Comparison of ENCODE assay signal across 20 cellular contexts in genomic region chr4:3800351-3800750, GRCh38. TPM values are rescaled to one million over a fixed set of nuclear protein-coding genes. Genes with fewer than 3 reads are reported as not detected.
DNase-seq lines count a peak whose midpoint lies in the region; ATAC-seq, FAIRE-seq and TF ChIP-seq lines count a peak whose summit lies in the region.
"Had no signal": no experiment of that assay in that cellular context is flagged by ENCODE, and none has a peak within 500 bp of the region (broad histone marks: within the 10 kb centered on the region; RNA-seq: fewer than 3 reads in every experiment).

No MANE protein-coding gene starts in this region.

- H2AK5ac ChIP-seq in IMR-90 (ENCODE audit: low read depth, low read length): no peak overlapping the region

- H3K56ac ChIP-seq in IMR-90 (ENCODE audit: extremely low read depth, insufficient read depth, low read length): no peak overlapping the region

- no peaks in the 10 kb centered on the region for H3K4me1 ChIP-seq in IMR-90 (ENCODE audit: control insufficient read depth, insufficient read depth, low read length)
- peaks cover 55% of the 10 kb centered on the region for H3K4me1 ChIP-seq in HepG2 (ENCODE audit: insufficient read depth, low read length)
- no peaks in the 10 kb centered on the region for H3K4me1 ChIP-seq in aorta (ENCODE audit: control insufficient read depth in 1 of 2, insufficient read depth in 2 of 2, low read length in 2 of 2)
- H3K4me1 ChIP-seq: BE2C, HAP-1 had no signal

- DNase-seq in IMR-90: no peak
- no peak for DNase-seq in WTC11 (ENCODE audit: low spot score)
- DNase-seq in HepG2 (ENCODE audit: low spot score): no peak
- peak; percentile 23 to 28 for DNase-seq in aorta
- DNase-seq in effector CD4-positive, alpha-beta T cell: no peak
- DNase-seq: ACHN; BE2C; C1 segment of cervical spinal cord; CD4-positive, CD25-positive, alpha-beta regulatory T cell; CD8-positive, alpha-beta memory T cell; COR-L47 had no signal

- H3K9me3 Mint-ChIP-seq in WTC11: peaks cover 23% of the 10 kb centered on the region

- ATAC-seq in IMR-90 (ENCODE audit: low read depth): no peak
- ATAC-seq in WTC11: no peak
- no peak for ATAC-seq in HepG2
- ATAC-seq in aorta (ENCODE audit: low FRiP score): no peak
- no peak for ATAC-seq in HG02759 (IDR thresholded peaks at IDR 0.05; ENCODE audit: unreplicated experiment)

- H3K4me2 ChIP-seq in IMR-90 (ENCODE audit: low read depth, low read length) (no peak overlapping the region), HepG2 (ENCODE audit: low read depth, low read length) (no peak overlapping the region)

- H3K79me2 ChIP-seq in HepG2 (ENCODE audit: insufficient read depth, low read length): no peaks in the 10 kb centered on the region

- TF ChIP-seq EP300 in HepG2 (IDR thresholded peaks at IDR 0.05; ENCODE audit: low read depth in 2 of 2, low read length in 2 of 2): no peak
- no peak for TF ChIP-seq EP300 in HepG2 (CRISPR knock-in tag; IDR thresholded peaks at IDR 0.05; ENCODE audit: borderline replicate concordance)

- no peak overlapping the region for H3K4me3 Mint-ChIP-seq in WTC11
- H3K4me3 Mint-ChIP-seq: CD4-positive, CD25-positive, alpha-beta regulatory T cell; CD8-positive, alpha-beta memory T cell had no signal

- H3K14ac ChIP-seq in IMR-90 (replicated peaks; ENCODE audit: low read depth, low read length): no peak overlapping the region

- H3K27me3 ChIP-seq in IMR-90 (ENCODE audit: control insufficient read depth, insufficient read depth, low read length): peaks cover 16% of the 10 kb centered on the region; the same call in 1 of the 2 replicates
- H3K27me3 ChIP-seq in HepG2 (ENCODE audit: control insufficient read depth in 1 of 2, insufficient read depth in 2 of 2, low read length in 2 of 2): peaks cover 0 to 36% of the 10 kb centered on the region in 2 experiments; a peak in 3 of 5 replicates
- no peaks in the 10 kb centered on the region for H3K27me3 ChIP-seq in aorta (ENCODE audit: control insufficient read depth in 1 of 2, insufficient read depth in 2 of 2, low read length in 1 of 2)
- H3K27me3 ChIP-seq: BE2C had no signal

- no peak overlapping the region for H3K27ac Mint-ChIP-seq in WTC11
- H3K27ac Mint-ChIP-seq: CD4-positive, CD25-positive, alpha-beta regulatory T cell; CD8-positive, alpha-beta memory T cell; IgD-negative memory B cell had no signal

- TF ChIP-seq POLR2A in IMR-90 (IDR thresholded peaks at IDR 0.05; ENCODE audit: low read depth, low read length): no peak
- TF ChIP-seq POLR2A in HepG2 (IDR thresholded peaks at IDR 0.05; ENCODE audit: insufficient read depth in 1 of 2, low read depth in 2 of 2, low read length in 2 of 2): no peak

- WGBS in IMR-90 (ENCODE audit: extremely low coverage in 2 of 2, insufficient read length in 1 of 2), 2 experiments: 54% methylated on average over 8 of the region's 12 CpGs; no CpG with 5 or more reads in 1 of the 2 experiments
- 60% methylated on average over 10 of the region's 12 CpGs for WGBS in HepG2 (ENCODE audit: low lambda C conversion rate)
- WGBS in aorta, 2 donors: 73 to 80% methylated on average over 12 of the region's 12 CpGs

- BruUV-seq in IMR-90 (replicated peaks; lab: Mats Ljungman, UMichigan) (no TSS peak), HepG2 (replicated peaks; lab: Mats Ljungman, UMichigan) (no TSS peak)

- H2AK9ac ChIP-seq in IMR-90 (replicated peaks; ENCODE audit: low read depth, low read length, poor library complexity): no peak overlapping the region

- CTCF ChIA-PET in IMR-90 (lab: Yijun Ruan, JAX): no interaction called here
- CTCF ChIA-PET in WTC11 (lab: Charles Lee): interaction anchor here (1.0 to 6.9 kb wide), 4 partner anchors 7 to 142 kb away, joined by 3 to 49 read pairs (median 14); no protein-coding TSS in a partner anchor
- CTCF ChIA-PET in HepG2 (lab: Yijun Ruan, JAX; ENCODE audit: low intra/inter-chr PET ratio, low total read pairs): no interaction called here

- no peak overlapping the region for H3K23ac ChIP-seq in IMR-90 (ENCODE audit: low read depth, low read length)

- H4K5ac ChIP-seq in IMR-90 (ENCODE audit: low read depth, low read length): no peak overlapping the region

- H2BK120ac ChIP-seq in IMR-90 (ENCODE audit: low read depth, low read length): no peak overlapping the region

- H3K4ac ChIP-seq in IMR-90 (ENCODE audit: low read depth, low read length): no peak overlapping the region

- no peak for FAIRE-seq in HepG2 (lab: Jason Lieb, UNC)
- FAIRE-seq: A204.1, D721Med, G401.6, GM12891, GM19239 had no signal

- POLR2A ChIA-PET in IMR-90 (lab: Charles Lee; ENCODE audit: unreplicated experiment): no interaction called here
- POLR2A ChIA-PET in WTC11 (lab: Charles Lee): no interaction called here
- POLR2A ChIA-PET in HepG2 (lab: Yijun Ruan, JAX): no interaction called here

- H2BK20ac ChIP-seq in IMR-90 (ENCODE audit: low read depth, low read length): no peak overlapping the region

- H2BK15ac ChIP-seq in IMR-90 (ENCODE audit: low read depth, low read length): no peak overlapping the region

- no peak overlapping the region for H2BK5ac ChIP-seq in IMR-90 (ENCODE audit: low read depth, low read length, poor library complexity, severe bottlenecking)

- H4K20me1 ChIP-seq in IMR-90 (ENCODE audit: insufficient read depth, low read length) (no peaks in the 10 kb centered on the region), HepG2 (ENCODE audit: insufficient read depth, low read length) (no peaks in the 10 kb centered on the region)

- H3K27me3 Mint-ChIP-seq in WTC11 (ENCODE audit: low read depth): peaks cover 5% of the 10 kb centered on the region; the same call in 1 of the 2 replicates
- H3K27me3 Mint-ChIP-seq: IgD-negative memory B cell had no signal

- H3K18ac ChIP-seq in IMR-90 (ENCODE audit: low read depth, low read length): no peak overlapping the region

- dilution Hi-C loops in IMR-90 (cut with HindIII; ENCODE audit: low sequenced_read_pairs, unreplicated experiment): no loop called here

- H4K91ac ChIP-seq in IMR-90 (ENCODE audit: insufficient read depth, low read depth, low read length): no peak overlapping the region

- H3K9ac ChIP-seq in IMR-90 (ENCODE audit: low read depth, low read length) (no peak overlapping the region), HepG2 (ENCODE audit: insufficient read depth, low read depth, low read length) (no peak overlapping the region)

- TF ChIP-seq RAD21 in IMR-90 (IDR thresholded peaks at IDR 0.05; ENCODE audit: low read length) (no peak), HepG2 (CRISPR knock-in tag; IDR thresholded peaks at IDR 0.05) (no peak)

- intact Hi-C loops in IMR-90 (cut with micrococcal nuclease) (no loop called here), HepG2 (cut with micrococcal nuclease; ENCODE audit: unreplicated experiment) (no loop called here), aorta (cut with DNase I) (no loop called here)

- peak overlapping the region; percentile 23 for H2AFZ ChIP-seq in IMR-90 (replicated peaks; ENCODE audit: low read length, poor library complexity)
- no peak overlapping the region for H2AFZ ChIP-seq in HepG2 (ENCODE audit: low read length)

- no peaks in the 10 kb centered on the region for H3K9me1 ChIP-seq in IMR-90 (ENCODE audit: insufficient read depth, low read length)

- H3K9me3 ChIP-seq in IMR-90 (ENCODE audit: control insufficient read depth, insufficient read depth, low read length) (peaks cover 5% of the 10 kb centered on the region; the same call in 1 of the 2 replicates), HepG2 (ENCODE audit: low read length) (peaks cover 13% of the 10 kb centered on the region; the same call in 1 of the 2 replicates), aorta (ENCODE audit: control insufficient read depth, low read length) (peaks cover 9% of the 10 kb centered on the region)
- H3K9me3 ChIP-seq: HAP-1 had no signal

- H3K36me3 Mint-ChIP-seq in WTC11: 0 out of 2 replicates have a peak, but pooled peaks cover 4% of the 10 kb centered on the region
- H3K36me3 Mint-ChIP-seq: CD4-positive, CD25-positive, alpha-beta regulatory T cell; CD8-positive, alpha-beta memory T cell; IgD-negative memory B cell had no signal

- no peaks in the 10 kb centered on the region for H3K36me3 ChIP-seq in IMR-90 (ENCODE audit: control insufficient read depth, insufficient read depth, low read length)
- no peaks in the 10 kb centered on the region for H3K36me3 ChIP-seq in HepG2 (replicated peaks in 1 of 2; ENCODE audit: control insufficient read depth in 1 of 2, insufficient read depth in 2 of 2, low read length in 2 of 2)
- no peaks in the 10 kb centered on the region for H3K36me3 ChIP-seq in aorta (ENCODE audit: control insufficient read depth in 1 of 2, insufficient read depth in 2 of 2, low read length in 1 of 2)
- H3K36me3 ChIP-seq: BE2C, HAP-1 had no signal

- H3K27ac ChIP-seq in IMR-90 (ENCODE audit: insufficient read depth, low read length): no peak overlapping the region
- no peak overlapping the region for H3K27ac ChIP-seq in HepG2 (ENCODE audit: extremely low read length, insufficient read depth, low read length)
- no peak overlapping the region for H3K27ac ChIP-seq in aorta (ENCODE audit: low read depth in 1 of 2, low read length in 2 of 2)
- H3K27ac ChIP-seq: HL-60 had no signal

- H3K4me1 Mint-ChIP-seq in WTC11: peaks cover 29% of the 10 kb centered on the region
- H3K4me1 Mint-ChIP-seq: CD4-positive, CD25-positive, alpha-beta regulatory T cell; CD8-positive, alpha-beta memory T cell; IgD-negative memory B cell had no signal

- no peak overlapping the region for H4K8ac ChIP-seq in IMR-90 (ENCODE audit: low read depth in 2 of 2, low read length in 2 of 2)

- TF ChIP-seq CTCF in IMR-90 (conservative IDR thresholded peaks at IDR 0.05; ENCODE audit: low read depth, low read length) (no peak), WTC11 (IDR thresholded peaks at IDR 0.05) (no peak), HepG2 (CRISPR knock-in tag; IDR thresholded peaks at IDR 0.05) (no peak)

- H3K79me1 ChIP-seq in IMR-90 (ENCODE audit: low read depth in 1 of 2, low read length in 2 of 2): no peaks in the 10 kb centered on the region

- H3K4me3 ChIP-seq in IMR-90 (ENCODE audit: insufficient read depth, low read depth, low read length) (no peak overlapping the region), HepG2 (replicated peaks in 1 of 3; ENCODE audit: insufficient read depth in 1 of 3, low read depth in 2 of 3, low read length in 3 of 3) (no peak overlapping the region), aorta (ENCODE audit: low read length in 2 of 2) (no peak overlapping the region)
- H3K4me3 ChIP-seq: HAP-1 had no signal

- in situ Hi-C loops in IMR-90 (cut with MboI; ENCODE audit: low sequenced_read_pairs): no loop called here
- in situ Hi-C loops in HepG2 (cut with HindIII; ENCODE audit: extremely low pct_ligation_motif_present, low pct_unique_long_range_greater_than_20kb): no loop called here

RNA-seq across cellular contexts. Expression of gene ADRA2C, which starts 34.2 kb away (rescaled TPM):
- under 0.01 and 0.28 TPM in 2 replicates for total RNA-seq in IMR-90 (2012; rRNA removed)
- polyA plus RNA-seq in IMR-90 (2012; rRNA removed): 0.14 and 0.36 TPM in 2 replicates
- polyA plus RNA-seq in IMR-90 (2012; cell fraction: cytosol; rRNA removed): 0.10 and 0.22 TPM in 2 replicates
- 0.18 and 0.37 TPM in 2 replicates for polyA plus RNA-seq in IMR-90 (2012; cell fraction: nucleus; rRNA removed; ENCODE audit: low replicate concordance)
- total RNA-seq in WTC11 (2021): 19.8 to 21.8 TPM (median 20.7 TPM) in 3 replicates
- total RNA-seq in HepG2 (2016; rRNA removed; fragmentation: Illumina TruSeq; extraction: Trizol): 43.8 and 69.7 TPM in 2 replicates
- total RNA-seq in HepG2 (2016; cell fraction: cytosol; rRNA removed; fragmentation: Illumina TruSeq; extraction: Trizol; ENCODE audit: low read depth): 39.5 and 40.6 TPM in 2 replicates
- total RNA-seq in HepG2 (2016; cell fraction: insoluble cytoplasmic fraction; rRNA removed; fragmentation: Illumina TruSeq; extraction: Trizol): 45.3 and 69.6 TPM in 2 replicates
- 83.4 and 93.4 TPM in 2 replicates for total RNA-seq in HepG2 (2016; cell fraction: membrane; rRNA removed; fragmentation: Illumina TruSeq; extraction: Trizol)
- total RNA-seq in HepG2 (2016; cell fraction: nucleus; rRNA removed; fragmentation: Illumina TruSeq; extraction: Trizol): 32.1 and 42.6 TPM in 2 replicates
- 15.4 and 23.1 TPM in 2 replicates for polyA plus RNA-seq in HepG2 (2011; rRNA removed)
- 20.0 and 39.6 TPM in 2 replicates for polyA plus RNA-seq in HepG2 (2011; cell fraction: cytosol; rRNA removed)
- 34.6 and 44.2 TPM in 2 replicates for polyA plus RNA-seq in HepG2 (2011; cell fraction: nucleus; rRNA removed)
- polyA plus RNA-seq in HepG2 (2012): 13.5 and 14.6 TPM in 2 replicates
- 40.9 and 41.6 TPM in 2 replicates for polyA plus RNA-seq in HepG2 (2016; cell fraction: cytosol; fragmentation: Illumina TruSeq; extraction: Trizol; ENCODE audit: low read depth)
- 48.4 and 52.4 TPM in 2 replicates for polyA plus RNA-seq in HepG2 (2016; cell fraction: insoluble cytoplasmic fraction; fragmentation: Illumina TruSeq; extraction: Trizol; ENCODE audit: low read depth)
- polyA plus RNA-seq in HepG2 (2016; cell fraction: membrane; fragmentation: Illumina TruSeq; extraction: Trizol; ENCODE audit: low read depth): 74.1 and 77.9 TPM in 2 replicates
- 63.0 and 70.2 TPM in 2 replicates for polyA plus RNA-seq in HepG2 (2016; cell fraction: nucleus; fragmentation: Illumina TruSeq; extraction: Trizol; ENCODE audit: insufficient read depth, low read depth)
- 0.07 and 154 TPM in 2 replicates for polyA minus RNA-seq in HepG2 (2011; rRNA and poly(A)+ RNA removed; ENCODE audit: low replicate concordance)
- 31.1 and 39.3 TPM in 2 replicates for polyA minus RNA-seq in HepG2 (2011; cell fraction: cytosol; rRNA and poly(A)+ RNA removed)
- polyA minus RNA-seq in HepG2 (2011; cell fraction: nucleus; rRNA and poly(A)+ RNA removed): 9.3 and 10.7 TPM in 2 replicates
- total RNA-seq in aorta: 10 to 100 TPM; 36.4 to 72.2 TPM
- 10 to 100 TPM in 1 of 2 donors, 1 to 10 TPM in 1; 9.6 to 49.0 TPM for polyA plus RNA-seq in aorta
- total RNA-seq: CD4-positive, CD25-positive, alpha-beta regulatory T cell; CD8-positive, alpha-beta memory T cell had no signal
- polyA plus RNA-seq: CD4-positive, CD25-positive, alpha-beta regulatory T cell; CD8-positive, alpha-beta memory T cell; IgD-negative memory B cell had no signal

Comparison
In these comparisons a context has a peak if more than half of its experiments do, and no peak if none do; other contexts are left out.
1. DNase-seq: peak in aorta (2 of 2); none in IMR-90 (single experiment), WTC11 (single experiment), HepG2 (single experiment) and effector CD4-positive, alpha-beta T cell (single experiment).
2. RNA of gene ADRA2C, which starts 34.2 kb away (total RNA-seq): 36.4 to 72.2 TPM in aorta, 32.1 to 93.4 TPM in HepG2 and 19.8 to 21.8 TPM in WTC11; under 0.01 to 0.28 TPM in IMR-90; every median in the first group is over 10 times any median in the second.